16 cellular contexts compared by ENCODE assay signal in the genomic region with DNA sequence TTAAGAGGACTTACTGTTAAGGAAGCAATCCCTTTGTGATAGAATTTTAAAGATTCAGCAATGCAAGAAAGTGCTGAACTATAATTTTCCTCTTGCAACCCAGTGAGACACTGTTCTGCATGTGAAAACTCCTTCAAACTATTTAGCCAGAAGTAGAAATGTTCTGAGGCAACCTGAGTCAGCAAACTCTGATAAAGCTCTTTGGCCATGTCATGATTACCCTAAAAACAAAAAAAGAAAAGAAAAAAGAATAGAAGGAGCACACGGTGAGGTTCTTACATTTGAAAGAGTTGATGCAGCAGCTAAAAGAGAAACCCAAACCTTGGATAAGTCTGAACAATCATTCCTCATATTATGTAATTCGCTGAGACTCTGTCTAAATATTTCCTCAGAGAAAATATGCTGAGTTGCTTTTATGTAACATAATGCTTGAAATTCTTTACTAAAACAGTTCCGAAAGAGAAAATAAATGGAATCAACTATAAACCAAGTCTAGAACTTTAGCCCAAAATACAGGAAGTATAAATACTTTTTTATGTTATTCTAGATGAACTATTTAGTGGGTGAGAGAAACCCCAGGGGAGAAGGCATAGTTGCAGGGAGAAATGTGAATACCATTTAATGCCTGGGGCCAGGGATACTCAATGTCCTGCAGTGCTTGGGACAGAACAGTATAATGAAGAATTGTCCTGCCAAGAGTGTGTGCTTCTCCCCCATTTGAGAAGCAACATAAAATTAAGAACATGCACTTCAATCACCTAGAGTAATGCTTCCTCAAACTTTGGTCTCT.
DNase-seq lines count a peak whose midpoint lies in the region; ATAC-seq and TF ChIP-seq lines count a peak whose summit lies in the region.
"Had no signal": no experiment of that assay in that cellular context is flagged by ENCODE, and none has a peak within 500 bp of the region (broad histone marks: within the 10 kb centered on the region; RNA-seq: fewer than 3 reads in every experiment).

No MANE protein-coding gene starts in this region.

- CTCF ChIA-PET in AG04449 (lab: Yijun Ruan, JAX): no interaction called here

- DNase-seq in AG04449 (ENCODE audit: low read depth, low spot score): peak; percentile 19
- DNase-seq in GM23338 (ENCODE audit: low spot score): no peak
- peak; percentile 38 for DNase-seq in fibroblast of gingiva (ENCODE audit: low read depth)
- DNase-seq in neural crest cell (ENCODE audit: low read depth, low spot score): no peak
- no peak for DNase-seq in G401 (ENCODE audit: low spot score)
- DNase-seq in T-helper 2 cell: no peak
- no peak for DNase-seq in activated CD4-positive, alpha-beta T cell treated with anti-CD3 and anti-CD28 coated beads for 4 hours
- DNase-seq: activated CD4-positive, alpha-beta T cell treated with anti-CD3 and anti-CD28 coated beads, Interleukin-2, amount 50 U/mL, for 1 hour; AML-193; DMS79; NCI-H2171; NK-92 treated with Interleukin-12 subunit alpha and Interleukin-12 subunit beta, amount 100 ng/mL, for 24 hours; occipital lobe; SHP77 had no signal

- H3K36me3 Mint-ChIP-seq in GM23338 (ENCODE audit: low read depth) (peaks cover 20% of the 10 kb centered on the region; the same call in 2 of the 3 replicates), neural crest cell (ENCODE audit: low read depth) (peaks cover 2% of the 10 kb centered on the region)

- H3K27me3 ChIP-seq in GM23338 (ENCODE audit: insufficient read depth): no peaks in the 10 kb centered on the region

- H3K9me3 Mint-ChIP-seq in GM23338 (no peaks in the 10 kb centered on the region; the same call in 2 of the 3 replicates), neural crest cell (no peaks in the 10 kb centered on the region)
- H3K9me3 Mint-ChIP-seq: stimulated activated naive CD8-positive, alpha-beta T cell treated with anti-CD3 and anti-CD28 coated beads, Interleukin-15, Interleukin-2, amounts not matched to agents 100 ng/mL and 50 ng/mL, for 24 hours had no signal

- no peak overlapping the region for H3K4me3 Mint-ChIP-seq in GM23338
- H3K4me3 Mint-ChIP-seq in neural crest cell: no peak overlapping the region
- H3K4me3 Mint-ChIP-seq: stimulated activated naive CD8-positive, alpha-beta T cell treated with anti-CD3 and anti-CD28 coated beads, Interleukin-15, Interleukin-2, amounts not matched to agents 100 ng/mL and 50 ng/mL, for 24 hours had no signal

- in situ Hi-C loops in G401 (cut with HindIII; ENCODE audit: low sequenced_read_pairs): no loop called here

- H3K4me1 Mint-ChIP-seq in GM23338 (peaks cover 3% of the 10 kb centered on the region; the same call in 1 of the 3 replicates), neural crest cell (no peaks in the 10 kb centered on the region)

- peak overlapping the region; percentile 58; the same call in 1 of the 2 replicates for H3K27ac Mint-ChIP-seq in GM23338
- H3K27ac Mint-ChIP-seq in neural crest cell (ENCODE audit: unreplicated experiment): peak overlapping the region; percentile 59
- H3K27ac Mint-ChIP-seq: stimulated activated naive CD8-positive, alpha-beta T cell treated with anti-CD3 and anti-CD28 coated beads, Interleukin-15, Interleukin-2, amounts not matched to agents 100 ng/mL and 50 ng/mL, for 24 hours had no signal

- no peak overlapping the region for H3K27ac ChIP-seq in GM23338 (ENCODE audit: low read depth)

- no peaks in the 10 kb centered on the region for H3K9me2 ChIP-seq in GM23338 (ENCODE audit: insufficient read depth)

- no peaks in the 10 kb centered on the region for H3K36me3 ChIP-seq in GM23338 (ENCODE audit: insufficient read depth)

- no peak overlapping the region for H3K4me2 ChIP-seq in GM23338

- H3K4me3 ChIP-seq in AG04449 (ENCODE audit: low read depth, low read length) (no peak overlapping the region), GM23338 (no peak overlapping the region)

- no peaks in the 10 kb centered on the region for H3F3A ChIP-seq in GM23338 (replicated peaks; ENCODE audit: low read depth)

- H3K4me1 ChIP-seq in GM23338 (ENCODE audit: insufficient read depth): no peaks in the 10 kb centered on the region

- ATAC-seq in GM23338 (no peak; the same call in 2 of the 3 replicates), GM18907 (IDR thresholded peaks at IDR 0.05; ENCODE audit: unreplicated experiment) (no peak)

- TF ChIP-seq CTCF in AG04449 (IDR thresholded peaks at IDR 0.05; ENCODE audit: insufficient read depth, low read length, missing control alignments): no peak
- no peak for TF ChIP-seq CTCF in GM23338 (conservative IDR thresholded peaks at IDR 0.05; ENCODE audit: low read depth in 2 of 2)
- TF ChIP-seq CTCF in neural crest cell (conservative IDR thresholded peaks at IDR 0.05): no peak

- H3K79me2 ChIP-seq in GM23338 (replicated peaks; ENCODE audit: insufficient read depth): no peaks in the 10 kb centered on the region

- H3K27me3 Mint-ChIP-seq in GM23338 (ENCODE audit: insufficient read depth, low read depth, poor library complexity): no peaks in the 10 kb centered on the region
- H3K27me3 Mint-ChIP-seq in neural crest cell (ENCODE audit: low read depth): no peaks in the 10 kb centered on the region
- H3K27me3 Mint-ChIP-seq: stimulated activated naive CD8-positive, alpha-beta T cell treated with anti-CD3 and anti-CD28 coated beads, Interleukin-15, Interleukin-2, amounts not matched to agents 100 ng/mL and 50 ng/mL, for 24 hours had no signal

- POLR2A ChIA-PET in AG04449 (lab: Yijun Ruan, JAX): no interaction called here

- H4K20me1 ChIP-seq in GM23338 (replicated peaks; ENCODE audit: insufficient read depth): peaks cover 6% of the 10 kb centered on the region; the same call in 1 of the 2 replicates

- H2AFZ ChIP-seq in GM23338: no peak overlapping the region

TF ChIP-seq in GM23338, 12 proteins besides CTCF, POLR2A, EP300 and RAD21 (continues in another document):
- TF ChIP-seq, protein P1, sequence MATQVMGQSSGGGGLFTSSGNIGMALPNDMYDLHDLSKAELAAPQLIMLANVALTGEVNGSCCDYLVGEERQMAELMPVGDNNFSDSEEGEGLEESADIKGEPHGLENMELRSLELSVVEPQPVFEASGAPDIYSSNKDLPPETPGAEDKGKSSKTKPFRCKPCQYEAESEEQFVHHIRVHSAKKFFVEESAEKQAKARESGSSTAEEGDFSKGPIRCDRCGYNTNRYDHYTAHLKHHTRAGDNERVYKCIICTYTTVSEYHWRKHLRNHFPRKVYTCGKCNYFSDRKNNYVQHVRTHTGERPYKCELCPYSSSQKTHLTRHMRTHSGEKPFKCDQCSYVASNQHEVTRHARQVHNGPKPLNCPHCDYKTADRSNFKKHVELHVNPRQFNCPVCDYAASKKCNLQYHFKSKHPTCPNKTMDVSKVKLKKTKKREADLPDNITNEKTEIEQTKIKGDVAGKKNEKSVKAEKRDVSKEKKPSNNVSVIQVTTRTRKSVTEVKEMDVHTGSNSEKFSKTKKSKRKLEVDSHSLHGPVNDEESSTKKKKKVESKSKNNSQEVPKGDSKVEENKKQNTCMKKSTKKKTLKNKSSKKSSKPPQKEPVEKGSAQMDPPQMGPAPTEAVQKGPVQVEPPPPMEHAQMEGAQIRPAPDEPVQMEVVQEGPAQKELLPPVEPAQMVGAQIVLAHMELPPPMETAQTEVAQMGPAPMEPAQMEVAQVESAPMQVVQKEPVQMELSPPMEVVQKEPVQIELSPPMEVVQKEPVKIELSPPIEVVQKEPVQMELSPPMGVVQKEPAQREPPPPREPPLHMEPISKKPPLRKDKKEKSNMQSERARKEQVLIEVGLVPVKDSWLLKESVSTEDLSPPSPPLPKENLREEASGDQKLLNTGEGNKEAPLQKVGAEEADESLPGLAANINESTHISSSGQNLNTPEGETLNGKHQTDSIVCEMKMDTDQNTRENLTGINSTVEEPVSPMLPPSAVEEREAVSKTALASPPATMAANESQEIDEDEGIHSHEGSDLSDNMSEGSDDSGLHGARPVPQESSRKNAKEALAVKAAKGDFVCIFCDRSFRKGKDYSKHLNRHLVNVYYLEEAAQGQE (IDR thresholded peaks at IDR 0.05; ENCODE audit: unreplicated experiment): no peak
- TF ChIP-seq ZNF114 (CRISPR knock-in tag; IDR thresholded peaks at IDR 0.05) (no peak), STAT1 (IDR thresholded peaks at IDR 0.05; ENCODE audit: unreplicated experiment) (no peak), NANOG (IDR thresholded peaks at IDR 0.05; ENCODE audit: borderline replicate concordance) (no peak), CREB1 (CRISPR knock-in tag; IDR thresholded peaks at IDR 0.05; ENCODE audit: low read depth) (no peak), ZNF331 (CRISPR knock-in tag; IDR thresholded peaks at IDR 0.05; ENCODE audit: low read depth) (no peak), EZH2phosphoT487 (IDR thresholded peaks at IDR 0.05; ENCODE audit: unreplicated experiment) (no peak), EZH2 (IDR thresholded peaks at IDR 0.05; ENCODE audit: low read depth, unreplicated experiment) (no peak)
- TF ChIP-seq, protein P2, sequence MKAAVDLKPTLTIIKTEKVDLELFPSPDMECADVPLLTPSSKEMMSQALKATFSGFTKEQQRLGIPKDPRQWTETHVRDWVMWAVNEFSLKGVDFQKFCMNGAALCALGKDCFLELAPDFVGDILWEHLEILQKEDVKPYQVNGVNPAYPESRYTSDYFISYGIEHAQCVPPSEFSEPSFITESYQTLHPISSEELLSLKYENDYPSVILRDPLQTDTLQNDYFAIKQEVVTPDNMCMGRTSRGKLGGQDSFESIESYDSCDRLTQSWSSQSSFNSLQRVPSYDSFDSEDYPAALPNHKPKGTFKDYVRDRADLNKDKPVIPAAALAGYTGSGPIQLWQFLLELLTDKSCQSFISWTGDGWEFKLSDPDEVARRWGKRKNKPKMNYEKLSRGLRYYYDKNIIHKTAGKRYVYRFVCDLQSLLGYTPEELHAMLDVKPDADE (IDR thresholded peaks at IDR 0.05): no peak

Comparison
In these comparisons a context has a peak if more than half of its experiments do, and no peak if none do; other contexts are left out.
1. DNase-seq: peak in AG04449 (single experiment) and fibroblast of gingiva (single experiment); none in GM23338 (single experiment), neural crest cell (single experiment), G401 (single experiment), T-helper 2 cell (0 of 5) and activated CD4-positive, alpha-beta T cell treated with anti-CD3 and anti-CD28 coated beads for 4 hours (0 of 2).